Comparison of ENCODE assay signal across 1 cellular context in genomic region chr10:5512331-5512730, GRCh38.
TF ChIP-seq lines count a peak whose summit lies in the region.

No MANE protein-coding gene starts in this region.

TF ChIP-seq in IMR-90, 13 proteins besides CTCF, POLR2A, EP300 and RAD21:
- no peak for TF ChIP-seq BHLHE40 (IDR thresholded peaks at IDR 0.05; ENCODE audit: low read depth, low read length)
- TF ChIP-seq RFX5 (IDR thresholded peaks at IDR 0.05; ENCODE audit: low read depth, low read length), result no peak
- TF ChIP-seq CHD1 (IDR thresholded peaks at IDR 0.05; ENCODE audit: low read depth, low read length), result no peak
- TF ChIP-seq CEBPB (IDR thresholded peaks at IDR 0.05; ENCODE audit: low read depth, low read length), result no peak
- TF ChIP-seq MAFK (IDR thresholded peaks at IDR 0.05; ENCODE audit: low read depth, low read length), result no peak
- no peak for TF ChIP-seq MXI1 (IDR thresholded peaks at IDR 0.05; ENCODE audit: borderline replicate concordance, low read depth, low read length)
TF ChIP-seq in IMR-90: peak in this region for 0.
